In the genomic region with DNA sequence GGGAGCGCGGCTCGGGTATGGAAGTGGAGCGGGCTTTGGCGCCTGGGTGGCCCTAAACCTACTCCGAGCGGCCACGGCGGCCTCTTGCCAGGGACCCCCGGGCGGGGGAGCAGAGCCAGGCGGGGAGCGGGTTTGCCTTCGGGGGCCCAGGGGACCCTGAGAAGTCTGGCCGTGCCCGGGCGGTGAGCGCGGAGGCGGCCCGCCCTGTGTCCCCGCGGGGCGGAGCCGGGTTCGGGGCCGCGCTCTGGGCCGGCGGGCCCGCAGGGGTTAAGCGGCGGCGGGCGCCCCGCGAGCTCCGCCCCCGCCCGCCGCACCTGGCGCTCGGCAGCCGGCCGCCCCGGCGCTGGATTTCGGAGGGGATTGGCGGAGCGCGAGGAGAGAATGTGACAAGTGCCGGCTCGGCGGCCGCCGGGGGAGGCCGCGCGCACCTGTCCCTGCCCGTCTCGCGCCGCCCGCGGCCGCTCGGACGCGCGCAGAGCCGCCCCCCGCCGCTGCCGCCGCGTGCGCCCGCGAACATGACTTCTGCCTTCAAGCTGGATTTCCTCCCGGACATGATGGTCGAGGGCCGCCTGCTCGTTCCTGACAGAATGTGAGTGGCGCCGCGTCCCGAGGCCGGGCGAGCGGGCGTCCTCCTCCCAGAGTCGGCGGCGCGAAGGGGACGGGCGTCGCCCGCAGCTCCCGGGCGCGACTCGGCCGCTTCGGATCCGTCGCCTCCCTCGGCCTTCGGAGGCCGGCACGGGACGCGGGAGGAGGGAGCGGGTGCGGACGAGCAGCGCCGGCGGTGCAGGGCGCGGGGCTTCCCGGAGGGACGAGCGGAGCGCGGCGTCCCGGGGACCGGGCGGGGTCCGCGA, we compare ENCODE assay signal across 9 cellular contexts. TPM values are rescaled to one million over a fixed set of nuclear protein-coding genes. Genes with fewer than 3 reads are reported as not detected.
DNase-seq lines count a peak whose midpoint lies in the region; ATAC-seq lines count a peak whose summit lies in the region.
"Had no signal": no experiment of that assay in that cellular context is flagged by ENCODE, and none has a peak within 500 bp of the region (broad histone marks: within the 10 kb centered on the region; RNA-seq: fewer than 3 reads in every experiment).

A gene (plus strand): TSS at position 298 of the 851 bp plus-strand sequence. CDS start 218 bp downstream, at position 516.

- H3K4me1 ChIP-seq in BLaER1 treated with 17β-estradiol and CSF1 and Interleukin-3, amounts not matched to agents 10 nM and 100 nM, result peaks cover 6 to 36% (median 23%) of the 10 kb centered on the region in 10 experiments

- ATAC-seq in GM19397 (IDR thresholded peaks at IDR 0.05; ENCODE audit: unreplicated experiment) (peak; percentile 81), HG03571 (IDR thresholded peaks at IDR 0.05; ENCODE audit: unreplicated experiment) (peak; percentile 75), left lobe of liver (peak; percentile 39)
- ATAC-seq: HCT116 had no signal

- H3K36me3 ChIP-seq in BLaER1 treated with 17β-estradiol and CSF1 and Interleukin-3, amounts not matched to agents 10 nM and 100 nM, result no peaks in the 10 kb centered on the region

- H3K9ac ChIP-seq in BLaER1 treated with 17β-estradiol and CSF1 and Interleukin-3, amounts not matched to agents 10 nM and 100 nM, result peak within 1 kb of the TSS; percentile 60 to 81 (median 76)

- H3K4me2 ChIP-seq in BLaER1 treated with 17β-estradiol and CSF1 and Interleukin-3, amounts not matched to agents 10 nM and 100 nM, result peak within 1 kb of the TSS; percentile 78 to 99 (median 95)

- peaks cover 0 to 10% (median 0%) of the 10 kb centered on the region in 11 experiments; a peak in 3 of 22 replicates for H4K20me1 ChIP-seq in BLaER1 treated with 17β-estradiol and CSF1 and Interleukin-3, amounts not matched to agents 10 nM and 100 nM

- peak within 1 kb of the TSS; percentile 25 to 70 (median 60); a peak in 19 of 22 replicates for H3K27ac ChIP-seq in BLaER1 treated with 17β-estradiol and CSF1 and Interleukin-3, amounts not matched to agents 10 nM and 100 nM
- H3K27ac ChIP-seq in cingulate gyrus (ENCODE audit: low read depth, low read length), result peak within 1 kb of the TSS; percentile 72

- H3K9me3 ChIP-seq in BLaER1 treated with 17β-estradiol and CSF1 and Interleukin-3, amounts not matched to agents 10 nM and 100 nM (replicated peaks in 1 of 11), result no peaks in the 10 kb centered on the region

- peak within 1 kb of the TSS; percentile 73 to 85 (median 77) for H3K4me3 ChIP-seq in BLaER1 treated with 17β-estradiol and CSF1 and Interleukin-3, amounts not matched to agents 10 nM and 100 nM

- DNase-seq in activated CD4-positive, CD25-positive, alpha-beta regulatory T cell treated with anti-CD3 and anti-CD28 coated beads, Interleukin-2, amount 50 U/mL, for 72 hours, result peak; percentile 45
- no peak for DNase-seq in left lobe of liver (ENCODE audit: low spot score)
- DNase-seq in stimulated activated CD4-positive, alpha-beta T cell treated with anti-CD3 and anti-CD28 coated beads, Interleukin-2, amount 100 ng/mL, for 48 hours, result peak; percentile 28 to 31
- no peak for DNase-seq in A172 (ENCODE audit: low spot score)

- H3K27me3 ChIP-seq in BLaER1 treated with 17β-estradiol and CSF1 and Interleukin-3, amounts not matched to agents 10 nM and 100 nM, result peaks cover 46 to 64% (median 58%) of the 10 kb centered on the region in 11 experiments

RNA-seq across cellular contexts. Expression of the gene that starts here (rescaled TPM):
- 2.6 TPM for total RNA-seq in left lobe of liver
- 0.10 TPM in 1 of 2 replicates, not detected in the other for total RNA-seq in A172 (2014; rRNA removed; shearing (Covaris generic))

Comparison
In these comparisons a context has a peak if more than half of its experiments do, and no peak if none do; other contexts are left out.
1. DNase-seq: peak in activated CD4-positive, CD25-positive, alpha-beta regulatory T cell treated with anti-CD3 and anti-CD28 coated beads, Interleukin-2, amount 50 U/mL, for 72 hours (single experiment) and stimulated activated CD4-positive, alpha-beta T cell treated with anti-CD3 and anti-CD28 coated beads, Interleukin-2, amount 100 ng/mL, for 48 hours (2 of 2); none in left lobe of liver (single experiment) and A172 (single experiment).
2. Peak in every context shown above with its lines, with median percentiles within 50 percentile points of each other: ATAC-seq.